In genomic region chr1:47196622-47197021, GRCh38 we compare ENCODE assay signal across 19 cellular contexts. TPM values are rescaled to one million over a fixed set of nuclear protein-coding genes. Genes with fewer than 3 reads are reported as not detected.
A peak's percentile ranks its signal among the peaks of the same experiment; 100 is the strongest.
DNase-seq lines count a peak whose midpoint lies in the region; ATAC-seq and TF ChIP-seq lines count a peak whose summit lies in the region.
"Had no signal": no experiment of that assay in that cellular context is flagged by ENCODE, and none has a peak within 500 bp of the region (broad histone marks: within the 10 kb centered on the region; RNA-seq: fewer than 3 reads in every experiment).

No MANE protein-coding gene starts in this region.

- H3K36me3 Mint-ChIP-seq in endodermal cell (ENCODE audit: low read depth): no peaks in the 10 kb centered on the region
- H3K36me3 Mint-ChIP-seq: CD8-positive, alpha-beta memory T cell had no signal

- H3K9me3 ChIP-seq in MG63: no peaks in the 10 kb centered on the region
- H3K9me3 ChIP-seq in endodermal cell (ENCODE audit: control insufficient read depth, low read length): no peaks in the 10 kb centered on the region
- H3K9me3 ChIP-seq: HAP-1 had no signal

- no peak overlapping the region for H3K9ac ChIP-seq in endodermal cell (ENCODE audit: extremely low read depth, low read length, poor library complexity, severe bottlenecking)

- TF ChIP-seq CTCF in endodermal cell (conservative IDR thresholded peaks at IDR 0.05) (peak; percentile 59), omental fat pad (IDR thresholded peaks at IDR 0.05) (no peak)

- H3K4me3 ChIP-seq in H7 (ENCODE audit: insufficient read depth, low read depth, low read length) (no peak overlapping the region), MG63 (no peak overlapping the region), endodermal cell (ENCODE audit: low read length) (no peak overlapping the region)
- H3K4me3 ChIP-seq: HAP-1, SK-N-MC had no signal

- no peak overlapping the region for H3K27ac Mint-ChIP-seq in endodermal cell
- H3K27ac Mint-ChIP-seq: CD8-positive, alpha-beta memory T cell had no signal

- H3K27me3 ChIP-seq in H7 (ENCODE audit: control insufficient read depth, insufficient read depth, low read length) (peaks cover 19% of the 10 kb centered on the region), MG63 (no peaks in the 10 kb centered on the region; the same call in 1 of the 2 replicates), endodermal cell (ENCODE audit: control insufficient read depth, insufficient read depth, low read length, poor library complexity, severe bottlenecking) (peaks cover 17% of the 10 kb centered on the region)

- ATAC-seq in omental fat pad (ENCODE audit: low FRiP score) (no peak), GM21390 (IDR thresholded peaks at IDR 0.05; ENCODE audit: unreplicated experiment) (no peak)
- no peak for ATAC-seq in stimulated activated naive CD8-positive, alpha-beta T cell treated with anti-CD3 and anti-CD28 coated beads, Interleukin-15, Interleukin-2, amounts not matched to agents 100 U/mL and 50 U/mL, for 24 hours

- H3K36me3 ChIP-seq in H7 (replicated peaks; ENCODE audit: control insufficient read depth, insufficient read depth, low read length): no peaks in the 10 kb centered on the region
- no peaks in the 10 kb centered on the region for H3K36me3 ChIP-seq in MG63
- no peaks in the 10 kb centered on the region for H3K36me3 ChIP-seq in endodermal cell (ENCODE audit: control insufficient read depth, insufficient read depth, low read length)
- H3K36me3 ChIP-seq: HAP-1 had no signal

- H3K4me1 ChIP-seq in endodermal cell (ENCODE audit: control insufficient read depth, insufficient read depth, low read length): no peaks in the 10 kb centered on the region
- H3K4me1 ChIP-seq: HAP-1 had no signal

- H3K4me3 Mint-ChIP-seq in endodermal cell: no peak overlapping the region
- H3K4me3 Mint-ChIP-seq: CD8-positive, alpha-beta memory T cell had no signal

- WGBS in endodermal cell (ENCODE audit: insufficient coverage in 1 of 2, insufficient read length in 1 of 2), 2 experiments: 82 to 100% methylated on average over 1 to 3 of the region's 3 CpGs

- peak; percentile 38 for DNase-seq in H7
- peak; percentile 18 for DNase-seq in MG63
- DNase-seq in endodermal cell: peak; percentile 71
- peak; percentile 20 for DNase-seq in omental fat pad (ENCODE audit: low spot score)
- no peak for DNase-seq in stimulated activated naive CD8-positive, alpha-beta T cell treated with anti-CD3 and anti-CD28 coated beads, Interleukin-15, Interleukin-2, amounts not matched to agents 100 U/mL and 50 U/mL, for 24 hours
- DNase-seq in mucosa of gallbladder (ENCODE audit: low spot score): no peak
- DNase-seq: CD8-positive, alpha-beta memory T cell; DMS53; IMR-90; NCI-H1436 treated with DMSO at 0.1 percent for 48 hours; NCI-H2081 treated with DMSO at 0.1 percent for 48 hours; NCI-H345; NCI-H69; NK-92 treated with Interleukin-12 subunit alpha and Interleukin-12 subunit beta, amount 100 ng/mL, for 24 hours had no signal

- H3K27me3 Mint-ChIP-seq in endodermal cell (ENCODE audit: insufficient read depth): peaks cover 47% of the 10 kb centered on the region

- no peak overlapping the region for H3K27ac ChIP-seq in endodermal cell (ENCODE audit: low read depth, low read length)
- H3K27ac ChIP-seq: SK-N-MC had no signal

- H3K9me3 Mint-ChIP-seq in endodermal cell: no peaks in the 10 kb centered on the region

- H3K4me1 Mint-ChIP-seq in endodermal cell: peaks cover 12% of the 10 kb centered on the region

RNA-seq across cellular contexts. Expression of gene PDZK1IP1, which starts 6.8 kb away (rescaled TPM):
- total RNA-seq in H7 (2014; rRNA removed; shearing (Covaris generic)): not detected in 2 replicates
- not detected in 2 replicates for total RNA-seq in MG63 (2014; rRNA removed; shearing (Covaris generic); ENCODE audit: low replicate concordance)
- not detected for total RNA-seq in endodermal cell
- polyA plus RNA-seq in endodermal cell (2013, experiment 1 of 2): not detected
- polyA plus RNA-seq in endodermal cell (2013, experiment 2 of 2): not detected
- 100 to 1,000 TPM in 1 of 4 donors, 10 to 100 TPM in 2, 1 to 10 TPM in 1; 2.8 to 131 (median 25.3) TPM for total RNA-seq in omental fat pad
- 91.1 TPM for total RNA-seq in mucosa of gallbladder
- total RNA-seq: CD8-positive, alpha-beta memory T cell; IMR-90 had no signal
- polyA plus RNA-seq: AG04450; BJ; CD8-positive, alpha-beta memory T cell; IMR-90 had no signal

RNA-seq across cellular contexts. Expression of gene TAL1, which starts 35.4 kb away (rescaled TPM):
- 0.07 and 0.70 TPM in 2 replicates for total RNA-seq in H7 (2014; rRNA removed; shearing (Covaris generic))
- not detected in 2 replicates for total RNA-seq in MG63 (2014; rRNA removed; shearing (Covaris generic); ENCODE audit: low replicate concordance)
- total RNA-seq in endodermal cell: under 1 TPM in 1 of 2 donors, not detected in 1; 0.04 TPM
- polyA plus RNA-seq in endodermal cell (2013, experiment 1 of 2): 0.14 TPM
- polyA plus RNA-seq in endodermal cell (2013, experiment 2 of 2): 0.04 TPM
- 10 to 100 TPM in 1 of 4 donors, 1 to 10 TPM in 3; 2.4 to 21.1 (median 5.1) TPM for total RNA-seq in omental fat pad
- total RNA-seq in mucosa of gallbladder: 6.0 TPM
- total RNA-seq: CD8-positive, alpha-beta memory T cell; IMR-90 had no signal
- polyA plus RNA-seq: AG04450; BJ; CD8-positive, alpha-beta memory T cell; IMR-90 had no signal

RNA-seq across cellular contexts. Expression of gene CYP4A22, which starts 59.4 kb away (rescaled TPM):
- total RNA-seq in H7 (2014; rRNA removed; shearing (Covaris generic)): not detected in 2 replicates
- not detected in 2 replicates for total RNA-seq in MG63 (2014; rRNA removed; shearing (Covaris generic); ENCODE audit: low replicate concordance)
- under 1 TPM in 1 of 2 donors, not detected in 1; 0.35 TPM for total RNA-seq in endodermal cell
- not detected for polyA plus RNA-seq in endodermal cell (2013, experiment 1 of 2)
- not detected for polyA plus RNA-seq in endodermal cell (2013, experiment 2 of 2)
- 1 to 10 TPM in 2 of 4 donors, under 1 TPM in 2; 0.72 to 5.8 (median 0.97) TPM for total RNA-seq in omental fat pad
- 0.86 TPM for total RNA-seq in mucosa of gallbladder
- total RNA-seq: CD8-positive, alpha-beta memory T cell; IMR-90 had no signal
- polyA plus RNA-seq: AG04450; BJ; CD8-positive, alpha-beta memory T cell; IMR-90 had no signal

Comparison
In these comparisons a context has a peak if more than half of its experiments do, and no peak if none do; other contexts are left out.
1. DNase-seq: peak in H7 (single experiment), MG63 (single experiment), endodermal cell (single experiment) and omental fat pad (single experiment); none in stimulated activated naive CD8-positive, alpha-beta T cell treated with anti-CD3 and anti-CD28 coated beads, Interleukin-15, Interleukin-2, amounts not matched to agents 100 U/mL and 50 U/mL, for 24 hours (single experiment) and mucosa of gallbladder (single experiment).